In genomic region chr22:20138417-20138738, GRCh38 we compare ENCODE assay signal across 1 cellular context.
TF ChIP-seq lines count a peak whose summit lies in the region.

No MANE protein-coding gene starts in this region.

TF ChIP-seq in GM23338, 12 proteins besides CTCF, POLR2A, EP300 and RAD21:
- TF ChIP-seq NANOG (IDR thresholded peaks at IDR 0.05; ENCODE audit: borderline replicate concordance): no peak
- no peak for TF ChIP-seq POLR2AphosphoS5 (IDR thresholded peaks at IDR 0.05; ENCODE audit: low read depth)
- no peak for TF ChIP-seq CREB1 (CRISPR knock-in tag; IDR thresholded peaks at IDR 0.05; ENCODE audit: low read depth)
- no peak for TF ChIP-seq EZH2 (IDR thresholded peaks at IDR 0.05; ENCODE audit: low read depth, unreplicated experiment)
- no peak for TF ChIP-seq ZNF331 (CRISPR knock-in tag; IDR thresholded peaks at IDR 0.05; ENCODE audit: low read depth)
- TF ChIP-seq JUNB (IDR thresholded peaks at IDR 0.05; ENCODE audit: unreplicated experiment): no peak
- TF ChIP-seq ZNF462 (CRISPR knock-in tag; IDR thresholded peaks at IDR 0.05): no peak
- no peak for TF ChIP-seq EZH2phosphoT487 (IDR thresholded peaks at IDR 0.05; ENCODE audit: unreplicated experiment)
TF ChIP-seq in GM23338: peak in this region for 0.
